ENCODE assay signal across 12 cellular contexts in the genomic region with DNA sequence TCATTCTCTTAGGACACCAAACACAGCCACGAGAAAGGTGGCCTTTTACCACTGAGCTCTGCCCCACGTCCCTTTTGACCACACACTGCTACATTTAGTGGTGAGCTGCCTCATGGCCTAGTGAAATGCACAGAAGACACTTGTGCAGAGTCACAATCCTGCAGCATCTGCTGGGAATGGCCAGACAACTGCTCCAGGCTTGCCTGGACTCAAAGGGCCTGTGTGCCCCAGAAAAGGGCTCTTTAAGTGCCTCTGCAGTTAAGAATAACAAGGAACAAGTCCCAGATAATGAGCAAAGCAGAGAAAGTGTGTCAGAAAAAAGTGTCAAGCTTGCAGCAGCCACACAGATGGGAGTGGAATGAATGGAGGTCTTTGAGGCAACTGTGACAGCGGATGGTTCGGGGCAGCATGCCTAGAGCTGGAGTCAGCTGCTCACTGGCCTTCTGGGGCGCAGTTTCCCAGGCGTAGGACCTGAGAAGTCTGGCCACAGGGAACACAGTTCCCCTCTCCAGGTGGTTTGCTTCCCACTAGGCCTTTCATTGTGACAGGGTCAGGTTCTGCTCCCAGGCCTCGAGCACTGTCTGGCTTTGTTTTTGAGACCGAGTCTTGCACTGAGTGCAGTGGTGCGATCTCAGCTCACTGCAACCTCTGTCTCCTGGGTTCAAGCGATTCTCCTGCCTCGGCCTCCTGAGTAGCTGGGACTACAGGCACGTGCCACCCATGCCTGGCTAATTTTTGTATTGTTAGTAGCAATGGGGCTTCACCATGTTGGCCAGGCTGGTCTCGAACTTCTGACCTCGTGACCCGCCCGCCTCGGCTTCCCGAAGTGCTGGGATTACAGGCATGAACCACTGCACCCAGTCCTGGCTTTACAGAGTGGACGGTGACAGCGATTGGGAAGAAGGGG. TPM values are rescaled to one million over a fixed set of nuclear protein-coding genes. Genes with fewer than 3 reads are reported as not detected.
A peak's percentile ranks its signal among the peaks of the same experiment; 100 is the strongest.
DNase-seq lines count a peak whose midpoint lies in the region; ATAC-seq and TF ChIP-seq lines count a peak whose summit lies in the region.
"Had no signal": no experiment of that assay in that cellular context is flagged by ENCODE, and none has a peak within 500 bp of the region (broad histone marks: within the 10 kb centered on the region; RNA-seq: fewer than 3 reads in every experiment).

No MANE protein-coding gene starts in this region.

- H3K4me1 ChIP-seq in skeletal muscle tissue (ENCODE audit: control insufficient read depth in 3 of 3, insufficient read depth in 3 of 3, low read length in 3 of 3): peaks cover 58 to 68% (median 62%) of the 10 kb centered on the region in 3 donors

- H3K9me3 ChIP-seq in skeletal muscle tissue (ENCODE audit: control insufficient read depth in 3 of 3, low read length in 3 of 3): no peaks in the 10 kb centered on the region

- no peak for ATAC-seq in activated CD8-positive, alpha-beta T cell treated with anti-CD3 and anti-CD28 coated beads, Interleukin-2, amount 10 ng/mL, durations not matched to agents 7 days and 5 days
- no peak for ATAC-seq in activated CD8-positive, alpha-beta T cell treated with anti-CD3 and anti-CD28 coated beads for 36 hours
- ATAC-seq in activated B cell treated with CpG ODN at 0.5 μM for 24 hours (ENCODE audit: low read depth) (no peak), HG03354 (IDR thresholded peaks at IDR 0.05; ENCODE audit: poor library complexity, severe bottlenecking, unreplicated experiment) (no peak), GM18519 (IDR thresholded peaks at IDR 0.05; ENCODE audit: low FRiP score, unreplicated experiment) (no peak)
- ATAC-seq in activated CD4-positive, CD25-positive, alpha-beta regulatory T cell treated with anti-CD3 and anti-CD28 coated beads, Interleukin-2, amount 50 U/mL, for 24 hours: no peak

- H3K4me3 Mint-ChIP-seq in activated CD8-positive, alpha-beta T cell treated with anti-CD3 and anti-CD28 coated beads, Interleukin-2, amount 10 ng/mL, durations not matched to agents 7 days and 5 days: no peak overlapping the region
- no peak overlapping the region for H3K4me3 Mint-ChIP-seq in activated CD8-positive, alpha-beta T cell treated with anti-CD3 and anti-CD28 coated beads for 36 hours
- peak overlapping the region; percentile 98 for H3K4me3 Mint-ChIP-seq in activated B cell treated with CpG ODN at 0.5 μM for 24 hours

- no peak for TF ChIP-seq CTCF in activated CD8-positive, alpha-beta T cell treated with anti-CD3 and anti-CD28 coated beads for 36 hours (IDR thresholded peaks at IDR 0.05)
- no peak for TF ChIP-seq CTCF in activated B cell treated with CpG ODN at 0.5 μM for 24 hours (IDR thresholded peaks at IDR 0.05)

- H3K27ac Mint-ChIP-seq in activated CD8-positive, alpha-beta T cell treated with anti-CD3 and anti-CD28 coated beads, Interleukin-2, amount 10 ng/mL, durations not matched to agents 7 days and 5 days: peak overlapping the region; percentile 19
- no peak overlapping the region for H3K27ac Mint-ChIP-seq in activated CD8-positive, alpha-beta T cell treated with anti-CD3 and anti-CD28 coated beads for 36 hours
- H3K27ac Mint-ChIP-seq in activated B cell treated with CpG ODN at 0.5 μM for 24 hours: peak overlapping the region; percentile 96

- H3K27me3 Mint-ChIP-seq in activated CD8-positive, alpha-beta T cell treated with anti-CD3 and anti-CD28 coated beads, Interleukin-2, amount 10 ng/mL, durations not matched to agents 7 days and 5 days (ENCODE audit: low read depth): no peaks in the 10 kb centered on the region
- no peaks in the 10 kb centered on the region for H3K27me3 Mint-ChIP-seq in activated CD8-positive, alpha-beta T cell treated with anti-CD3 and anti-CD28 coated beads for 36 hours
- H3K27me3 Mint-ChIP-seq in activated B cell treated with CpG ODN at 0.5 μM for 24 hours: no peaks in the 10 kb centered on the region

- peaks cover 40% of the 10 kb centered on the region for H3K4me1 Mint-ChIP-seq in activated CD8-positive, alpha-beta T cell treated with anti-CD3 and anti-CD28 coated beads, Interleukin-2, amount 10 ng/mL, durations not matched to agents 7 days and 5 days (ENCODE audit: low read depth)
- H3K4me1 Mint-ChIP-seq in activated CD8-positive, alpha-beta T cell treated with anti-CD3 and anti-CD28 coated beads for 36 hours (ENCODE audit: low read depth): peaks cover 58% of the 10 kb centered on the region
- H3K4me1 Mint-ChIP-seq in activated B cell treated with CpG ODN at 0.5 μM for 24 hours: peaks cover 85% of the 10 kb centered on the region

- H3K9me3 Mint-ChIP-seq in activated CD8-positive, alpha-beta T cell treated with anti-CD3 and anti-CD28 coated beads, Interleukin-2, amount 10 ng/mL, durations not matched to agents 7 days and 5 days (ENCODE audit: insufficient read depth): no peaks in the 10 kb centered on the region
- no peaks in the 10 kb centered on the region for H3K9me3 Mint-ChIP-seq in activated CD8-positive, alpha-beta T cell treated with anti-CD3 and anti-CD28 coated beads for 36 hours
- no peaks in the 10 kb centered on the region for H3K9me3 Mint-ChIP-seq in activated B cell treated with CpG ODN at 0.5 μM for 24 hours

- no peak for DNase-seq in activated CD8-positive, alpha-beta T cell treated with anti-CD3 and anti-CD28 coated beads, Interleukin-2, amount 10 ng/mL, durations not matched to agents 7 days and 5 days
- no peak for DNase-seq in activated CD8-positive, alpha-beta T cell treated with anti-CD3 and anti-CD28 coated beads for 36 hours
- DNase-seq in activated B cell treated with CpG ODN at 0.5 μM for 24 hours: no peak
- peak; percentile 94 for DNase-seq in medulla oblongata (ENCODE audit: extremely low spot score)
- DNase-seq: activated CD4-positive, alpha-beta T cell treated with anti-CD3 and anti-CD28 coated beads, Interleukin-2, amount 50 U/mL, for 1 hour; activated naive CD4-positive, alpha-beta T cell; NCI-H187 treated with DMSO at 0.1 percent for 48 hours; NK-92 treated with Interleukin-12 subunit alpha and Interleukin-12 subunit beta, amount 100 ng/mL, for 24 hours had no signal

- H3K4me3 ChIP-seq in skeletal muscle tissue (ENCODE audit: low read length in 3 of 3): no peak overlapping the region

- H3K36me3 Mint-ChIP-seq in activated CD8-positive, alpha-beta T cell treated with anti-CD3 and anti-CD28 coated beads, Interleukin-2, amount 10 ng/mL, durations not matched to agents 7 days and 5 days (ENCODE audit: low read depth): peaks cover 55% of the 10 kb centered on the region
- H3K36me3 Mint-ChIP-seq in activated CD8-positive, alpha-beta T cell treated with anti-CD3 and anti-CD28 coated beads for 36 hours (ENCODE audit: low read depth): peaks cover 54% of the 10 kb centered on the region
- peaks cover 62% of the 10 kb centered on the region for H3K36me3 Mint-ChIP-seq in activated B cell treated with CpG ODN at 0.5 μM for 24 hours (ENCODE audit: low read depth)

- H3K27me3 ChIP-seq in skeletal muscle tissue (ENCODE audit: control insufficient read depth in 3 of 3, insufficient read depth in 3 of 3, low read length in 3 of 3): no peaks in the 10 kb centered on the region

- no peak overlapping the region for H3K27ac ChIP-seq in skeletal muscle tissue (ENCODE audit: low read depth, low read length)

- POLR2A ChIA-PET in activated CD8-positive, alpha-beta T cell treated with anti-CD3 and anti-CD28 coated beads, Interleukin-2, amount 10 ng/mL, durations not matched to agents 7 days and 5 days (lab: Charles Lee): interaction anchor here (0.8 kb wide), 1 partner anchor 94 kb away, joined by 4 read pairs; the partner anchor contains the start of gene LIN9
- POLR2A ChIA-PET in activated CD8-positive, alpha-beta T cell treated with anti-CD3 and anti-CD28 coated beads for 36 hours (lab: Charles Lee): no interaction called here
- POLR2A ChIA-PET in activated B cell treated with CpG ODN at 0.5 μM for 24 hours (lab: Charles Lee): interaction anchor here (0.8 to 1.9 kb wide), 3 partner anchors 34 to 280 kb away, joined by 3 to 4 read pairs (median 3); no protein-coding TSS in a partner anchor

- CTCF ChIA-PET in activated CD8-positive, alpha-beta T cell treated with anti-CD3 and anti-CD28 coated beads, Interleukin-2, amount 10 ng/mL, durations not matched to agents 7 days and 5 days (lab: Charles Lee): interaction anchor here (0.7 to 6.6 kb wide), 7 partner anchors 15 to 277 kb away, joined by 3 to 60 read pairs (median 4); no protein-coding TSS in a partner anchor
- CTCF ChIA-PET in activated CD8-positive, alpha-beta T cell treated with anti-CD3 and anti-CD28 coated beads for 36 hours (lab: Charles Lee): interaction anchor here (1.2 kb wide), 2 partner anchors 55 to 223 kb away, joined by 3 to 4 read pairs; no protein-coding TSS in a partner anchor
- CTCF ChIA-PET in activated B cell treated with CpG ODN at 0.5 μM for 24 hours (lab: Charles Lee): interaction anchor here (1.2 to 1.3 kb wide), 3 partner anchors 70 to 280 kb away, joined by 3 read pairs; no protein-coding TSS in a partner anchor

- intact Hi-C loops in activated CD8-positive, alpha-beta T cell treated with anti-CD3 and anti-CD28 coated beads for 36 hours (cut with micrococcal nuclease): no loop called here
- intact Hi-C loops in activated B cell treated with CpG ODN at 0.5 μM for 24 hours (cut with micrococcal nuclease): no loop called here

- H3K36me3 ChIP-seq in skeletal muscle tissue (ENCODE audit: control insufficient read depth in 3 of 3, insufficient read depth in 3 of 3, low read length in 3 of 3): peaks cover 9 to 17% (median 17%) of the 10 kb centered on the region in 3 donors

- peak overlapping the region in 2 of 3 donors; percentile 3 to 57 for H3K9ac ChIP-seq in skeletal muscle tissue (ENCODE audit: low read depth in 1 of 3, low read length in 3 of 3)

RNA-seq across cellular contexts. Expression of gene PARP1, which starts 5.0 kb away (rescaled TPM):
- total RNA-seq in activated CD8-positive, alpha-beta T cell treated with anti-CD3 and anti-CD28 coated beads, Interleukin-2, amount 10 ng/mL, durations not matched to agents 7 days and 5 days: 100 to 1,000 TPM; 139 to 145 TPM
- total RNA-seq in activated CD8-positive, alpha-beta T cell treated with anti-CD3 and anti-CD28 coated beads for 36 hours: 100 to 1,000 TPM; 203 to 206 TPM
- total RNA-seq in activated B cell treated with CpG ODN at 0.5 μM for 24 hours (232 and 260 TPM in 2 replicates), skeletal muscle tissue (94.5 TPM)
